ENCODE assay signal across 29 cellular contexts in genomic region chr7:157815061-157816022, GRCh38.
DNase-seq lines count a peak whose midpoint lies in the region; ATAC-seq, FAIRE-seq and TF ChIP-seq lines count a peak whose summit lies in the region.
"Had no signal": no experiment of that assay in that cellular context is flagged by ENCODE, and none has a peak within 500 bp of the region (broad histone marks: within the 10 kb centered on the region; RNA-seq: fewer than 3 reads in every experiment).

No MANE protein-coding gene starts in this region.

- H3K4me2 ChIP-seq in K562 (ENCODE audit: insufficient read depth, low read length): no peak overlapping the region
- H3K4me2 ChIP-seq in HepG2 (ENCODE audit: low read depth, low read length): no peak overlapping the region
- H3K4me2 ChIP-seq: BLaER1 treated with 17β-estradiol and CSF1 and Interleukin-3, amounts not matched to agents 10 nM and 100 nM had no signal

- H3K79me2 ChIP-seq in K562 (ENCODE audit: control insufficient read depth, insufficient read depth, low read length) (no peaks in the 10 kb centered on the region), HepG2 (ENCODE audit: insufficient read depth, low read length) (no peaks in the 10 kb centered on the region)

- CTCF ChIA-PET in HEK293 (lab: Yijun Ruan, JAX): no interaction called here
- CTCF ChIA-PET in K562 (lab: Yijun Ruan, JAX; ENCODE audit: low intra/inter-chr PET ratio): no interaction called here
- CTCF ChIA-PET in HepG2 (lab: Yijun Ruan, JAX; ENCODE audit: low intra/inter-chr PET ratio, low total read pairs): no interaction called here
- CTCF ChIA-PET in A673 (lab: Charles Lee): no interaction called here

- WGBS in K562 (ENCODE audit: insufficient coverage, low coverage, missing lambda C conversion rate): under 1% methylated on average over 33 of the region's 33 CpGs
- WGBS in HepG2 (ENCODE audit: low lambda C conversion rate): 85% methylated on average over 12 of the region's 33 CpGs

- no peak overlapping the region for H3K9ac ChIP-seq in K562 (ENCODE audit: insufficient read depth in 1 of 2, low read depth in 2 of 2, low read length in 2 of 2)
- H3K9ac ChIP-seq in HepG2 (ENCODE audit: insufficient read depth, low read depth, low read length): no peak overlapping the region
- H3K9ac ChIP-seq: BLaER1 treated with 17β-estradiol and CSF1 and Interleukin-3, amounts not matched to agents 10 nM and 100 nM had no signal

- TF ChIP-seq POLR2A in K562 (conservative IDR thresholded peaks at IDR 0.05): no peak
- TF ChIP-seq POLR2A in HepG2 (IDR thresholded peaks at IDR 0.05; ENCODE audit: insufficient read depth in 1 of 2, low read depth in 2 of 2, low read length in 2 of 2): no peak

- no peak overlapping the region for H3K4me3 ChIP-seq in HEK293 (ENCODE audit: low read depth, low read length)
- H3K4me3 ChIP-seq in K562: no peak overlapping the region
- no peak overlapping the region for H3K4me3 ChIP-seq in HepG2 (replicated peaks in 1 of 3; ENCODE audit: insufficient read depth in 1 of 3, low read depth in 2 of 3, low read length in 3 of 3)
- H3K4me3 ChIP-seq in A673 (ENCODE audit: low read depth, low read length, poor library complexity, severe bottlenecking): no peak overlapping the region
- H3K4me3 ChIP-seq: BLaER1 treated with 17β-estradiol and CSF1 and Interleukin-3, amounts not matched to agents 10 nM and 100 nM; GM12878 had no signal

- intact Hi-C loops in K562 (cut with micrococcal nuclease) (no loop called here), HepG2 (cut with micrococcal nuclease; ENCODE audit: unreplicated experiment) (no loop called here), posterior vena cava (cut with DNase I) (no loop called here), A673 (cut with micrococcal nuclease; ENCODE audit: unreplicated experiment) (no loop called here)

- no peaks in the 10 kb centered on the region for H3K9me1 ChIP-seq in K562 (ENCODE audit: control insufficient read depth, insufficient read depth, low read length)

- H3K4me1 ChIP-seq in HEK293 (ENCODE audit: control insufficient read depth, insufficient read depth, low read length): no peaks in the 10 kb centered on the region
- H3K4me1 ChIP-seq in K562 (replicated peaks in 1 of 2; ENCODE audit: control insufficient read depth in 2 of 2, insufficient read depth in 2 of 2, low read length in 2 of 2): peaks cover 0 to 13% of the 10 kb centered on the region in 2 experiments; a peak in 1 of 5 replicates
- H3K4me1 ChIP-seq in HepG2 (ENCODE audit: insufficient read depth, low read length): no peaks in the 10 kb centered on the region
- H3K4me1 ChIP-seq in A673 (ENCODE audit: insufficient read depth, low read length, poor library complexity, severe bottlenecking): no peaks in the 10 kb centered on the region

- H3K27ac ChIP-seq in HEK293 (ENCODE audit: extremely low read depth, low read depth, low read length): no peak overlapping the region
- no peak overlapping the region for H3K27ac ChIP-seq in K562 (ENCODE audit: extremely low read depth, low read depth, low read length)
- no peak overlapping the region for H3K27ac ChIP-seq in HepG2 (ENCODE audit: extremely low read length, insufficient read depth, low read length)
- H3K27ac ChIP-seq in A673 (ENCODE audit: low read depth, low read length, poor library complexity, severe bottlenecking): no peak overlapping the region
- H3K27ac ChIP-seq: BLaER1 treated with 17β-estradiol and CSF1 and Interleukin-3, amounts not matched to agents 10 nM and 100 nM; HL-60 had no signal

- POLR2A ChIA-PET in HEK293 (lab: Yijun Ruan, JAX) (no interaction called here), K562 (lab: Yijun Ruan, JAX) (interaction anchor here (1.2 kb wide), 1 partner anchor 13 kb away, joined by 3 read pairs; no protein-coding TSS in a partner anchor), HepG2 (lab: Yijun Ruan, JAX) (no interaction called here), A673 (lab: Charles Lee; ENCODE audit: low non-redundant PET) (no interaction called here)

- FAIRE-seq in K562 (lab: Jason Lieb, UNC) (no peak), HepG2 (lab: Jason Lieb, UNC) (no peak)
- FAIRE-seq: A204.1, G401.6, GM12878 had no signal

- TF ChIP-seq CTCF in HEK293 (tag by site-specific recombination; IDR thresholded peaks at IDR 0.05): no peak
- TF ChIP-seq CTCF in K562 (IDR thresholded peaks at IDR 0.05 in 2 of 3, conservative IDR thresholded peaks at IDR 0.05 in 1 of 3; ENCODE audit: insufficient read depth in 2 of 3, low read depth in 1 of 3, low read length in 3 of 3): no peak
- TF ChIP-seq CTCF in HepG2 (CRISPR knock-in tag; IDR thresholded peaks at IDR 0.05): no peak
- TF ChIP-seq CTCF in GM10266 (IDR thresholded peaks at IDR 0.05; ENCODE audit: control insufficient read depth, insufficient read depth, low read depth, missing control alignments): no peak
- TF ChIP-seq CTCF in A673 (conservative IDR thresholded peaks at IDR 0.05; ENCODE audit: low read depth, low read length): no peak

- TF ChIP-seq RAD21 in K562 (CRISPR knock-in tag; conservative IDR thresholded peaks at IDR 0.05 in 1 of 2, IDR thresholded peaks at IDR 0.05 in 1 of 2) (no peak), HepG2 (CRISPR knock-in tag; IDR thresholded peaks at IDR 0.05) (no peak)

- ATAC-seq in K562 (no peak), HepG2 (no peak)
- ATAC-seq: GM12878, HCT116, PC-3 had no signal

- no peak for TF ChIP-seq EP300 in K562 (IDR thresholded peaks at IDR 0.05; ENCODE audit: low read length)
- TF ChIP-seq EP300 in HepG2 (IDR thresholded peaks at IDR 0.05; ENCODE audit: low read depth in 2 of 2, low read length in 2 of 2): no peak
- TF ChIP-seq EP300 in HepG2 (CRISPR knock-in tag; IDR thresholded peaks at IDR 0.05; ENCODE audit: borderline replicate concordance): no peak

- H2AFZ ChIP-seq in K562 (ENCODE audit: low read depth, low read length) (no peak overlapping the region), HepG2 (ENCODE audit: low read length) (no peak overlapping the region)

- in situ Hi-C loops in K562 (cut with MboI) (no loop called here), HepG2 (cut with HindIII; ENCODE audit: extremely low pct_ligation_motif_present, low pct_unique_long_range_greater_than_20kb) (no loop called here)

- DNase-seq in K562 (ENCODE audit: extremely low read depth in 1 of 4, low spot score in 3 of 4) (no peak), HepG2 (ENCODE audit: low spot score) (no peak), posterior vena cava (ENCODE audit: low spot score) (peak; percentile 59), GM10266 (ENCODE audit: extremely low spot score) (no peak), amygdala (lab: John Stamatoyannopoulos, UW) (no peak), NCI-H1092 (lab: John Stamatoyannopoulos, UW) (no peak), A673 (ENCODE audit: low spot score) (no peak)
- DNase-seq: AML-193; CD4-positive, alpha-beta memory T cell; COR-L47; GOT3; Kasumi-1; NCI-H1105; NCI-H1436 treated with DMSO at 0.1 percent for 48 hours; NCI-H187 treated with DMSO at 0.1 percent for 48 hours; NCI-H2171 treated with DMSO at 0.1 percent for 48 hours; NCI-H345; NCI-H524; NCI-H748 treated with DMSO at 0.1 percent for 48 hours; NK-92 treated with Interleukin-12 subunit alpha and Interleukin-12 subunit beta, amount 100 ng/mL, for 24 hours; PC-3; SHP77 had no signal

- H3K36me3 ChIP-seq in HEK293 (ENCODE audit: control insufficient read depth in 2 of 2, insufficient read depth in 1 of 2, low read length in 2 of 2) (no peaks in the 10 kb centered on the region), K562 (ENCODE audit: control insufficient read depth, insufficient read depth, low read length) (no peaks in the 10 kb centered on the region), HepG2 (replicated peaks in 1 of 2; ENCODE audit: control insufficient read depth in 1 of 2, insufficient read depth in 2 of 2, low read length in 2 of 2) (no peaks in the 10 kb centered on the region), A673 (ENCODE audit: insufficient read depth, low read length, poor library complexity, severe bottlenecking) (no peaks in the 10 kb centered on the region)
- H3K36me3 ChIP-seq: BLaER1 treated with 17β-estradiol and CSF1 and Interleukin-3, amounts not matched to agents 10 nM and 100 nM had no signal

- BruUV-seq in K562 (replicated peaks; lab: Mats Ljungman, UMichigan) (no TSS peak), HepG2 (replicated peaks; lab: Mats Ljungman, UMichigan) (no TSS peak), A673 (replicated peaks; lab: Mats Ljungman, UMichigan) (no TSS peak)

- H3K27me3 ChIP-seq in K562 (ENCODE audit: control insufficient read depth in 2 of 2, insufficient read depth in 2 of 2, low read length in 2 of 2) (peaks cover 19 to 70% of the 10 kb centered on the region in 2 experiments; a peak in 4 of 5 replicates), HepG2 (ENCODE audit: control insufficient read depth in 1 of 2, insufficient read depth in 2 of 2, low read length in 2 of 2) (peaks cover 0 to 1% of the 10 kb centered on the region in 2 experiments; a peak in 1 of 5 replicates), A673 (replicated peaks; ENCODE audit: insufficient read depth, low read depth, low read length, poor library complexity) (no peaks in the 10 kb centered on the region)
- H3K27me3 ChIP-seq: BLaER1 treated with 17β-estradiol and CSF1 and Interleukin-3, amounts not matched to agents 10 nM and 100 nM had no signal

- H4K20me1 ChIP-seq in K562 (replicated peaks; ENCODE audit: control insufficient read depth, insufficient read depth, low read length): peaks cover 2% of the 10 kb centered on the region; the same call in 1 of the 2 replicates
- H4K20me1 ChIP-seq in HepG2 (ENCODE audit: insufficient read depth, low read length): peaks cover 9% of the 10 kb centered on the region; the same call in 1 of the 2 replicates

- no peaks in the 10 kb centered on the region for H3K9me3 ChIP-seq in HEK293 (ENCODE audit: control insufficient read depth, insufficient read depth, low read depth, low read length)
- no peaks in the 10 kb centered on the region; the same call in 1 of the 2 replicates for H3K9me3 ChIP-seq in K562 (replicated peaks; ENCODE audit: control insufficient read depth, insufficient read depth, low read depth, low read length)
- H3K9me3 ChIP-seq in HepG2 (ENCODE audit: low read length): no peaks in the 10 kb centered on the region
- no peaks in the 10 kb centered on the region for H3K9me3 ChIP-seq in A673 (ENCODE audit: low read depth, low read length, poor library complexity, severe bottlenecking)

TF ChIP-seq in K562, 482 proteins besides CTCF, POLR2A, EP300 and RAD21 (continues in another document):
- TF ChIP-seq GATAD2A (IDR thresholded peaks at IDR 0.05) (no peak), ZNF780A (CRISPR knock-in tag; IDR thresholded peaks at IDR 0.05) (no peak), JUNB (CRISPR knock-in tag; conservative IDR thresholded peaks at IDR 0.05) (peak; percentile 42; the same call in 1 of the 2 replicates)

TF ChIP-seq in HepG2, 621 proteins besides CTCF, POLR2A, EP300 and RAD21 (continues in another document):
- no peak for TF ChIP-seq TGIF2 (CRISPR knock-in tag; IDR thresholded peaks at IDR 0.05)
